Comparison of ENCODE assay signal across 9 cellular contexts in genomic region chr19:42923106-42923505, GRCh38. TPM values are rescaled to one million over a fixed set of nuclear protein-coding genes. Genes with fewer than 3 reads are reported as not detected.
DNase-seq lines count a peak whose midpoint lies in the region; ATAC-seq and TF ChIP-seq lines count a peak whose summit lies in the region.
"Not testable (repeated sequence)": the region's sequence is repeated elsewhere in the genome, so short reads cannot be mapped to it uniquely, and the experiment has no call there.
"Had no signal": no experiment of that assay in that cellular context is flagged by ENCODE, and none has a peak within 500 bp of the region (broad histone marks: within the 10 kb centered on the region; RNA-seq: fewer than 3 reads in every experiment).

No MANE protein-coding gene starts in this region.

- CTCF ChIA-PET in PC-3 (lab: Charles Lee); activated CD8-positive, alpha-beta T cell treated with anti-CD3 and anti-CD28 coated beads, Interleukin-2, amount 10 ng/mL, durations not matched to agents 7 days and 5 days (lab: Charles Lee): not testable (repeated sequence)

- not testable (repeated sequence) for H3K27me3 Mint-ChIP-seq in activated CD8-positive, alpha-beta T cell treated with anti-CD3 and anti-CD28 coated beads, Interleukin-2, amount 10 ng/mL, durations not matched to agents 7 days and 5 days (ENCODE audit: low read depth)

- H3K9me3 Mint-ChIP-seq in activated CD8-positive, alpha-beta T cell treated with anti-CD3 and anti-CD28 coated beads, Interleukin-2, amount 10 ng/mL, durations not matched to agents 7 days and 5 days (ENCODE audit: insufficient read depth), result not testable (repeated sequence)

- H3K9me2 ChIP-seq in Loucy (replicated peaks; ENCODE audit: low read depth, low read length); PC-3 (replicated peaks; ENCODE audit: low read length): not testable (repeated sequence)

- not testable (repeated sequence) for H3K4me3 ChIP-seq in Loucy (ENCODE audit: low read length, poor library complexity, severe bottlenecking); PC-3 (ENCODE audit: low read length)

- H3K9me3 ChIP-seq in Loucy (ENCODE audit: insufficient read depth, low read depth, low read length); PC-3 (ENCODE audit: low read length): not testable (repeated sequence)

- H3K27me3 ChIP-seq in Loucy (ENCODE audit: insufficient read depth, low read length, poor library complexity, severe bottlenecking); PC-3 (ENCODE audit: low read length): not testable (repeated sequence)

- not testable (repeated sequence) for H3F3A ChIP-seq in Loucy (ENCODE audit: low read depth); PC-3 (ENCODE audit: low read length, unreplicated experiment)

- H3K4me3 Mint-ChIP-seq in activated CD8-positive, alpha-beta T cell treated with anti-CD3 and anti-CD28 coated beads, Interleukin-2, amount 10 ng/mL, durations not matched to agents 7 days and 5 days, result not testable (repeated sequence)

- not testable (repeated sequence) for H3K27ac ChIP-seq in PC-3 (ENCODE audit: low read length)

- H3K36me3 Mint-ChIP-seq in activated CD8-positive, alpha-beta T cell treated with anti-CD3 and anti-CD28 coated beads, Interleukin-2, amount 10 ng/mL, durations not matched to agents 7 days and 5 days (ENCODE audit: low read depth), result not testable (repeated sequence)

- not testable (repeated sequence) for BruUV-seq in PC-3 (replicated peaks; lab: Mats Ljungman, UMichigan)

- not testable (repeated sequence) for H2AFZ ChIP-seq in Loucy (ENCODE audit: low read length)
- 0 out of 2 replicates have a peak overlapping the region, but pooled peaks have one; percentile 34 for H2AFZ ChIP-seq in PC-3 (ENCODE audit: low read length)

- not testable (repeated sequence) for H3K4me2 ChIP-seq in Loucy (ENCODE audit: low read depth, low read length, poor library complexity, severe bottlenecking); PC-3 (ENCODE audit: low read length)

- H4K20me1 ChIP-seq in Loucy (ENCODE audit: insufficient read depth, low read length, poor library complexity, severe bottlenecking); PC-3 (ENCODE audit: low read length): not testable (repeated sequence)

- H3K36me3 ChIP-seq in Loucy (ENCODE audit: insufficient read depth, low read length); PC-3 (ENCODE audit: low read depth, low read length): not testable (repeated sequence)

- H3K79me2 ChIP-seq in Loucy (ENCODE audit: insufficient read depth, low read length); PC-3 (ENCODE audit: low read length): not testable (repeated sequence)

- POLR2A ChIA-PET in PC-3 (lab: Charles Lee; ENCODE audit: unreplicated experiment); activated CD8-positive, alpha-beta T cell treated with anti-CD3 and anti-CD28 coated beads, Interleukin-2, amount 10 ng/mL, durations not matched to agents 7 days and 5 days (lab: Charles Lee): not testable (repeated sequence)

- not testable (repeated sequence) for H3K4me1 ChIP-seq in Loucy (ENCODE audit: insufficient read depth, low read length, poor library complexity, severe bottlenecking); PC-3 (ENCODE audit: insufficient read depth, low read length)

- ATAC-seq in PC-3; activated CD8-positive, alpha-beta T cell treated with anti-CD3 and anti-CD28 coated beads, Interleukin-2, amount 10 ng/mL, durations not matched to agents 7 days and 5 days: not testable (repeated sequence)

- not testable (repeated sequence) for H3K27ac Mint-ChIP-seq in activated CD8-positive, alpha-beta T cell treated with anti-CD3 and anti-CD28 coated beads, Interleukin-2, amount 10 ng/mL, durations not matched to agents 7 days and 5 days

- not testable (repeated sequence) for H3K9ac ChIP-seq in Loucy (ENCODE audit: low read depth, low read length, poor library complexity, severe bottlenecking); PC-3 (ENCODE audit: low read length)

- intact Hi-C loops in PC-3 (cut with micrococcal nuclease), result loop anchor here (5.0 to 10.0 kb wide), 2 partner anchors 131 to 182 kb away; no protein-coding TSS in a partner anchor

- TF ChIP-seq CTCF in GM12873 (IDR thresholded peaks at IDR 0.05; ENCODE audit: insufficient read depth, low read depth, low read length, missing control alignments) (peak; percentile 85), Loucy (conservative IDR thresholded peaks at IDR 0.05; ENCODE audit: low read length) (peak; percentile 59), PC-3 (conservative IDR thresholded peaks at IDR 0.05; ENCODE audit: low read depth, low read length) (peak; percentile 58)

- not testable (repeated sequence) for H3K4me1 Mint-ChIP-seq in activated CD8-positive, alpha-beta T cell treated with anti-CD3 and anti-CD28 coated beads, Interleukin-2, amount 10 ng/mL, durations not matched to agents 7 days and 5 days (ENCODE audit: low read depth)

- DNase-seq in AG20443 (ENCODE audit: low spot score) (peak; percentile 40), PC-3 (peak; percentile 71), dermis microvascular lymphatic vessel endothelial cell (ENCODE audit: low read depth in 2 of 2) (peak; percentile 5 to 61), iPS-NIHi11 (ENCODE audit: low spot score) (peak; percentile 7)
- peak; percentile 40 for DNase-seq in activated CD8-positive, alpha-beta T cell treated with anti-CD3 and anti-CD28 coated beads, Interleukin-2, amount 10 ng/mL, durations not matched to agents 7 days and 5 days
- peak; percentile 3 to 18 (median 5) for DNase-seq in stimulated activated CD4-positive, alpha-beta T cell treated with anti-CD3 and anti-CD28 coated beads, Interleukin-12 subunit alpha, Interleukin-12 subunit beta, amount 100 ng/mL, for 48 hours (ENCODE audit: low read depth in 2 of 3, low spot score in 1 of 3)

RNA-seq across cellular contexts. Expression of gene PSG6, which starts 5.4 kb away (rescaled TPM):
- total RNA-seq in PC-3 (2014; rRNA removed) (not detected in 2 replicates), dermis microvascular lymphatic vessel endothelial cell (not detected in 2 replicates)
- not detected for total RNA-seq in activated CD8-positive, alpha-beta T cell treated with anti-CD3 and anti-CD28 coated beads, Interleukin-2, amount 10 ng/mL, durations not matched to agents 7 days and 5 days
- total RNA-seq: H7 had no signal

RNA-seq across cellular contexts. Expression of gene PSG7, which starts 13.9 kb away (rescaled TPM):
- total RNA-seq in PC-3 (2014; rRNA removed) (not detected in 2 replicates), dermis microvascular lymphatic vessel endothelial cell (under 0.01 TPM in 1 of 2 replicates, not detected in the other)
- total RNA-seq in activated CD8-positive, alpha-beta T cell treated with anti-CD3 and anti-CD28 coated beads, Interleukin-2, amount 10 ng/mL, durations not matched to agents 7 days and 5 days, result not detected
- total RNA-seq: H7 had no signal

RNA-seq across cellular contexts. Expression of gene PSG1, which starts 43.6 kb away (rescaled TPM):
- total RNA-seq in PC-3 (2014; rRNA removed) (not detected in 2 replicates), dermis microvascular lymphatic vessel endothelial cell (0.13 and 0.76 TPM in 2 replicates)
- total RNA-seq in activated CD8-positive, alpha-beta T cell treated with anti-CD3 and anti-CD28 coated beads, Interleukin-2, amount 10 ng/mL, durations not matched to agents 7 days and 5 days, result not detected
- total RNA-seq: H7 had no signal

Comparison
In these comparisons a context has a peak if more than half of its experiments do, and no peak if none do; other contexts are left out.
1. DNase-seq: peak in every context shown above with its lines; median percentile 71 in PC-3; 40 in AG20443; 40 in activated CD8-positive, alpha-beta T cell treated with anti-CD3 and anti-CD28 coated beads, Interleukin-2, amount 10 ng/mL, durations not matched to agents 7 days and 5 days; 33 in dermis microvascular lymphatic vessel endothelial cell; 7 in iPS-NIHi11; 5 in stimulated activated CD4-positive, alpha-beta T cell treated with anti-CD3 and anti-CD28 coated beads, Interleukin-12 subunit alpha, Interleukin-12 subunit beta, amount 100 ng/mL, for 48 hours.